In the genomic region with DNA sequence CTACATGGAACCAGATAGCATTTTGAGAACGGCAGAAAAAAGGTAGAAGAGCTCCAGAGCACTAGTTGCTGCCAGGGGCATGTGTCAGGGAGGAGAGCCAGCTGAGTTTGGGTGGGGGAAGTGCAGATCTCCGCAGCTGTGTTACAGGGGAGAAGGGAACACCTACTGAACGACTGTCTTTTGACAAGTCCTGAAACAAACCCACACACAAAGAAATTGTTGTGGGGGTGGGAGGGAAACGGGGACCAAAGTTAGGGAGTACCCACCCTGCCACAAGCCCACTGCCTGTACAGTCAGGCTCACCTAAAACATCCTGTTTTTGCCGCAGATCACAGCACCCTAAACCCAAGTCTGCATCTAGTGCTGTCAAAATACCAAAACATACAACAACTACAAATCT, we compare ENCODE assay signal across 12 cellular contexts. TPM values are rescaled to one million over a fixed set of nuclear protein-coding genes. Genes with fewer than 3 reads are reported as not detected.
DNase-seq lines count a peak whose midpoint lies in the region; ATAC-seq and TF ChIP-seq lines count a peak whose summit lies in the region.
"Had no signal": no experiment of that assay in that cellular context is flagged by ENCODE, and none has a peak within 500 bp of the region (broad histone marks: within the 10 kb centered on the region; RNA-seq: fewer than 3 reads in every experiment).

No MANE protein-coding gene starts in this region.

- H2AFZ ChIP-seq in OCI-LY7 (ENCODE audit: low read length) (no peak overlapping the region), trophoblast cell (ENCODE audit: insufficient read depth, low read length, poor library complexity) (no peak overlapping the region)

- no peak for TF ChIP-seq CTCF in OCI-LY7 (conservative IDR thresholded peaks at IDR 0.05; ENCODE audit: low read length)

- H3K4ac ChIP-seq in trophoblast cell (ENCODE audit: low read depth, low read length) = no peak overlapping the region

- H2BK120ac ChIP-seq in trophoblast cell (ENCODE audit: insufficient read depth, low read length, poor library complexity) = no peak overlapping the region

- H2BK5ac ChIP-seq in trophoblast cell (ENCODE audit: low read depth, low read length, poor library complexity) = no peak overlapping the region

- H3K27ac ChIP-seq in OCI-LY7 (ENCODE audit: low read depth, low read length, poor library complexity, severe bottlenecking) (no peak overlapping the region), trophoblast cell (ENCODE audit: low read depth, low read length) (no peak overlapping the region)
- H3K27ac ChIP-seq: SK-N-MC had no signal

- H3K4me1 Mint-ChIP-seq in activated CD8-positive, alpha-beta memory T cell treated with anti-CD3 and anti-CD28 coated beads, Interleukin-2, amount 10 ng/mL, durations not matched to agents 7 days and 5 days = peaks cover 80% of the 10 kb centered on the region
- peaks cover 74% of the 10 kb centered on the region for H3K4me1 Mint-ChIP-seq in central memory CD8-positive, alpha-beta T cell

- peaks cover 30% of the 10 kb centered on the region for H3K27me3 Mint-ChIP-seq in activated CD8-positive, alpha-beta memory T cell treated with anti-CD3 and anti-CD28 coated beads, Interleukin-2, amount 10 ng/mL, durations not matched to agents 7 days and 5 days
- peaks cover 12% of the 10 kb centered on the region for H3K27me3 Mint-ChIP-seq in central memory CD8-positive, alpha-beta T cell
- H3K27me3 Mint-ChIP-seq: stimulated activated naive B cell treated with anti-CD40 and anti-IgM and Interleukin-4, amounts not matched to agents 10 μg/mL and 1 μg/mL and 100 μg/mL, for 72 hours had no signal

- H2BK12ac ChIP-seq in trophoblast cell (ENCODE audit: low read length) = no peak overlapping the region

- ATAC-seq in activated CD8-positive, alpha-beta memory T cell treated with anti-CD3 and anti-CD28 coated beads, Interleukin-2, amount 10 ng/mL, durations not matched to agents 7 days and 5 days = peak; percentile 52
- peak; percentile 64 for ATAC-seq in central memory CD8-positive, alpha-beta T cell (replicated peaks; ENCODE audit: extremely low read depth, poor library complexity, severe bottlenecking)
- ATAC-seq: stimulated activated naive B cell treated with anti-CD40 and anti-IgM and Interleukin-4, amounts not matched to agents 10 μg/mL and 1 μg/mL and 100 μg/mL, for 72 hours had no signal

- no peak overlapping the region for H3K18ac ChIP-seq in trophoblast cell (ENCODE audit: low read length)

- H3K27ac Mint-ChIP-seq in activated CD8-positive, alpha-beta memory T cell treated with anti-CD3 and anti-CD28 coated beads, Interleukin-2, amount 10 ng/mL, durations not matched to agents 7 days and 5 days = peak overlapping the region; percentile 76
- H3K27ac Mint-ChIP-seq in central memory CD8-positive, alpha-beta T cell (ENCODE audit: low read depth) = peak overlapping the region; percentile 50
- H3K27ac Mint-ChIP-seq: stimulated activated naive B cell treated with anti-CD40 and anti-IgM and Interleukin-4, amounts not matched to agents 10 μg/mL and 1 μg/mL and 100 μg/mL, for 72 hours had no signal

- H3K4me3 ChIP-seq in OCI-LY7 (ENCODE audit: low read depth, low read length, poor library complexity, severe bottlenecking) (no peak overlapping the region), trophoblast cell (ENCODE audit: low read depth, low read length) (no peak overlapping the region)
- H3K4me3 ChIP-seq: SK-N-MC had no signal

- BruUV-seq in OCI-LY7 (replicated peaks; lab: Mats Ljungman, UMichigan) = no TSS peak

- H4K12ac ChIP-seq in trophoblast cell (ENCODE audit: low read depth, low read length) = no peak overlapping the region

- no peak overlapping the region for H3K14ac ChIP-seq in trophoblast cell (ENCODE audit: low read length)

- peaks cover 55% of the 10 kb centered on the region for H4K20me1 ChIP-seq in OCI-LY7 (ENCODE audit: insufficient read depth, low read length)

- no peak overlapping the region for H4K91ac ChIP-seq in trophoblast cell (ENCODE audit: low read depth, low read length)

- no peak for DNase-seq in OCI-LY7 (ENCODE audit: low spot score)
- peak; percentile 62 for DNase-seq in activated CD8-positive, alpha-beta memory T cell treated with anti-CD3 and anti-CD28 coated beads, Interleukin-2, amount 10 ng/mL, durations not matched to agents 7 days and 5 days
- no peak for DNase-seq in central memory CD8-positive, alpha-beta T cell (ENCODE audit: low spot score in 2 of 2)
- peak; percentile 26 to 29 for DNase-seq in stimulated activated CD8-positive, alpha-beta memory T cell treated with anti-CD3 and anti-CD28 coated beads, Interleukin-7, amount 100 ng/mL, for 4 hours (ENCODE audit: low read depth in 2 of 2)
- DNase-seq in trophoblast cell = no peak
- DNase-seq in NCI-H1105 (lab: John Stamatoyannopoulos, UW) = no peak
- no peak for DNase-seq in D341Med (ENCODE audit: low spot score)
- no peak for DNase-seq in HuH-7 (ENCODE audit: low spot score)
- DNase-seq: DMS53; NCI-H226; stimulated activated naive B cell treated with anti-CD40 and anti-IgM and Interleukin-4, amounts not matched to agents 10 μg/mL and 1 μg/mL and 100 μg/mL, for 72 hours had no signal

- peaks cover 3% of the 10 kb centered on the region for H3K79me1 ChIP-seq in trophoblast cell (ENCODE audit: low read length)

- peaks cover 5% of the 10 kb centered on the region for H3K36me3 Mint-ChIP-seq in activated CD8-positive, alpha-beta memory T cell treated with anti-CD3 and anti-CD28 coated beads, Interleukin-2, amount 10 ng/mL, durations not matched to agents 7 days and 5 days
- H3K36me3 Mint-ChIP-seq in central memory CD8-positive, alpha-beta T cell (ENCODE audit: insufficient read depth) = peaks cover 7% of the 10 kb centered on the region

- H3K4me2 ChIP-seq in OCI-LY7 (ENCODE audit: low read length) (peak overlapping the region; percentile 67; the same call in 1 of the 2 replicates), trophoblast cell (ENCODE audit: low read length) (no peak overlapping the region)

- H3K4me1 ChIP-seq in OCI-LY7 (ENCODE audit: insufficient read depth, low read length, poor library complexity, severe bottlenecking) (peaks cover 88% of the 10 kb centered on the region), trophoblast cell (ENCODE audit: control insufficient read depth in 1 of 2, insufficient read depth in 2 of 2, low read length in 2 of 2) (peaks cover 9 to 14% of the 10 kb centered on the region in 2 experiments)

- H3K36me3 ChIP-seq in OCI-LY7 (ENCODE audit: insufficient read depth, low read length) (peaks cover 85% of the 10 kb centered on the region), trophoblast cell (ENCODE audit: control insufficient read depth in 1 of 2, insufficient read depth in 2 of 2, low read length in 2 of 2) (no peaks in the 10 kb centered on the region)

- no peaks in the 10 kb centered on the region for H3K9me3 Mint-ChIP-seq in activated CD8-positive, alpha-beta memory T cell treated with anti-CD3 and anti-CD28 coated beads, Interleukin-2, amount 10 ng/mL, durations not matched to agents 7 days and 5 days (ENCODE audit: low read depth)
- no peaks in the 10 kb centered on the region for H3K9me3 Mint-ChIP-seq in central memory CD8-positive, alpha-beta T cell
- H3K9me3 Mint-ChIP-seq: stimulated activated naive B cell treated with anti-CD40 and anti-IgM and Interleukin-4, amounts not matched to agents 10 μg/mL and 1 μg/mL and 100 μg/mL, for 72 hours had no signal

- no peaks in the 10 kb centered on the region for H3K9me2 ChIP-seq in OCI-LY7 (ENCODE audit: insufficient read depth, low read length)

- H3K9me3 ChIP-seq in OCI-LY7 (ENCODE audit: low read length) (no peaks in the 10 kb centered on the region), trophoblast cell (ENCODE audit: insufficient read depth, low read depth, low read length) (no peaks in the 10 kb centered on the region)

- H3K27me3 ChIP-seq in trophoblast cell (ENCODE audit: insufficient read depth, low read length) = no peaks in the 10 kb centered on the region

- CTCF ChIA-PET in OCI-LY7 (lab: Charles Lee; ENCODE audit: unreplicated experiment) = interaction anchor here (1.1 kb wide), 1 partner anchor 16 kb away, joined by 3 read pairs; no protein-coding TSS in a partner anchor
- CTCF ChIA-PET in activated CD8-positive, alpha-beta memory T cell treated with anti-CD3 and anti-CD28 coated beads, Interleukin-2, amount 10 ng/mL, durations not matched to agents 7 days and 5 days (lab: Charles Lee) = interaction anchor here (0.8 to 2.1 kb wide), 2 partner anchors 54 to 94 kb away, joined by 3 to 5 read pairs; no protein-coding TSS in a partner anchor

- H4K8ac ChIP-seq in trophoblast cell (ENCODE audit: low read depth, low read length) = no peak overlapping the region

- intact Hi-C loops in OCI-LY7 (cut with micrococcal nuclease; ENCODE audit: unreplicated experiment) = no loop called here

- H3K23ac ChIP-seq in trophoblast cell (ENCODE audit: low read length) = no peak overlapping the region

- H3K4me3 Mint-ChIP-seq in activated CD8-positive, alpha-beta memory T cell treated with anti-CD3 and anti-CD28 coated beads, Interleukin-2, amount 10 ng/mL, durations not matched to agents 7 days and 5 days = no peak overlapping the region
- H3K4me3 Mint-ChIP-seq in central memory CD8-positive, alpha-beta T cell = peak overlapping the region; percentile 24

- POLR2A ChIA-PET in OCI-LY7 (lab: Charles Lee) = interaction anchor here (0.6 to 10.3 kb wide), 12 partner anchors 8 to 78 kb away, joined by 3 to 97 read pairs (median 5); no protein-coding TSS in a partner anchor

- H3K79me2 ChIP-seq in OCI-LY7 (ENCODE audit: insufficient read depth, low read depth, low read length) = peaks cover 100% of the 10 kb centered on the region
- no peaks in the 10 kb centered on the region for H3K79me2 ChIP-seq in trophoblast cell (ENCODE audit: control insufficient read depth, insufficient read depth, low read length, poor library complexity)

- H3K9ac ChIP-seq in trophoblast cell (ENCODE audit: low read length) = no peak overlapping the region

- H2AK5ac ChIP-seq in trophoblast cell (ENCODE audit: low read length) = no peak overlapping the region

- no CpG with 5 or more reads among the region's 5 CpGs for WGBS in trophoblast cell (ENCODE audit: extremely low coverage, insufficient coverage, insufficient read length)

RNA-seq across cellular contexts. Expression of a gene that starts 55.5 kb away (rescaled TPM):
- 173 and 207 TPM in 2 replicates for total RNA-seq in OCI-LY7 (2014; rRNA removed; shearing (Covaris generic))
- 223 and 306 TPM in 2 replicates for total RNA-seq in OCI-LY7 (2022)
- 10 to 100 TPM; 29.4 to 30.6 TPM for total RNA-seq in activated CD8-positive, alpha-beta memory T cell treated with anti-CD3 and anti-CD28 coated beads, Interleukin-2, amount 10 ng/mL, durations not matched to agents 7 days and 5 days
- polyA plus RNA-seq in trophoblast cell (2013) = 15.9 and 18.3 TPM in 2 replicates

Comparison
In these comparisons a context has a peak if more than half of its experiments do, and no peak if none do; other contexts are left out.
1. DNase-seq: peak in activated CD8-positive, alpha-beta memory T cell treated with anti-CD3 and anti-CD28 coated beads, Interleukin-2, amount 10 ng/mL, durations not matched to agents 7 days and 5 days (single experiment) and stimulated activated CD8-positive, alpha-beta memory T cell treated with anti-CD3 and anti-CD28 coated beads, Interleukin-7, amount 100 ng/mL, for 4 hours (2 of 2); none in OCI-LY7 (single experiment), central memory CD8-positive, alpha-beta T cell (0 of 2), trophoblast cell (0 of 2), NCI-H1105 (single experiment), D341Med (single experiment) and HuH-7 (single experiment).
2. RNA of a gene that starts 55.5 kb away (total RNA-seq): 173 to 306 TPM in OCI-LY7; 29.4 to 30.6 TPM in activated CD8-positive, alpha-beta memory T cell treated with anti-CD3 and anti-CD28 coated beads, Interleukin-2, amount 10 ng/mL, durations not matched to agents 7 days and 5 days; every median in the first group is over 4 times any median in the second.